Comparison of ENCODE assay signal across 9 cellular contexts in genomic region chr12:66776974-66777373, GRCh38.
DNase-seq lines count a peak whose midpoint lies in the region; ATAC-seq lines count a peak whose summit lies in the region.
"Had no signal": no experiment of that assay in that cellular context is flagged by ENCODE, and none has a peak within 500 bp of the region (broad histone marks: within the 10 kb centered on the region; RNA-seq: fewer than 3 reads in every experiment).

No MANE protein-coding gene starts in this region.

- peak; percentile 32 for DNase-seq in activated CD4-positive, CD25-positive, alpha-beta regulatory T cell treated with anti-CD3 and anti-CD28 coated beads, Interleukin-2, amount 50 U/mL, for 72 hours
- DNase-seq in stimulated activated CD4-positive, alpha-beta T cell treated with anti-CD3 and anti-CD28 coated beads, Interleukin-15, amount 100 ng/mL, for 24 hours: peak; percentile 51
- DNase-seq in cerebellum (ENCODE audit: low spot score): no peak
- DNase-seq in RKO (ENCODE audit: low spot score): no peak
- DNase-seq in DMS153 (lab: John Stamatoyannopoulos, UW): no peak
- no peak for DNase-seq in ecto neural progenitor cell (ENCODE audit: low spot score)
- DNase-seq: dorsolateral prefrontal cortex had no signal

- peak; percentile 98 for ATAC-seq in GM18519 (IDR thresholded peaks at IDR 0.05; ENCODE audit: low FRiP score, unreplicated experiment)
- ATAC-seq in HG02610 (IDR thresholded peaks at IDR 0.05; ENCODE audit: unreplicated experiment): peak; percentile 100

Comparison
In these comparisons a context has a peak if more than half of its experiments do, and no peak if none do; other contexts are left out.
1. DNase-seq: peak in activated CD4-positive, CD25-positive, alpha-beta regulatory T cell treated with anti-CD3 and anti-CD28 coated beads, Interleukin-2, amount 50 U/mL, for 72 hours (single experiment) and stimulated activated CD4-positive, alpha-beta T cell treated with anti-CD3 and anti-CD28 coated beads, Interleukin-15, amount 100 ng/mL, for 24 hours (single experiment); none in cerebellum (single experiment), RKO (single experiment), DMS153 (single experiment) and ecto neural progenitor cell (single experiment).